In the genomic region with DNA sequence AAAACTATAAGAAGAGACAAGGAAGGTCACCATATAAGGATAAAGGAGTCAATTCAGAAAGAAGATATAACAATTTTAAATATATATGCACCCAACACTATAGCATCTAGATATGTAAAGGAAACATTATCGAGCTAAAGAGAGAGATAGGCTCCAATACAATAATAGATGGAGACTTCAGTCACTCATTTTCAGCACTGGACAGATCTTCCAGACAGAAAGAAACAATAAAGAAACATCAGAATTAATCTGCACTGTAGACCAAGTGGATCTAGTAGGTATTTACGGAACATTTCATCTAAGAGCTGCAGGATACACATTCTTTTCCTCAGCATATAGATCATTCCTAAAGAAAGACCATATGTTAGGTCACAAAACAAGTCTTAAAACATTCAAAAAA, we compare ENCODE assay signal across 36 cellular contexts.
"Had no signal": no experiment of that assay in that cellular context is flagged by ENCODE, and none has a peak within 500 bp of the region (broad histone marks: within the 10 kb centered on the region; RNA-seq: fewer than 3 reads in every experiment).

No MANE protein-coding gene starts in this region.

- H3K4me1 ChIP-seq: body of pancreas, breast epithelium had no signal

- H3K36me3 Mint-ChIP-seq: activated CD8-positive, alpha-beta memory T cell treated with anti-CD3 and anti-CD28 coated beads, Interleukin-2, amount 10 ng/mL, durations not matched to agents 7 days and 5 days; activated naive CD4-positive, alpha-beta T cell treated with anti-CD3 and anti-CD28 coated beads, Interleukin-2, amount 10 ng/mL, durations not matched to agents 7 days and 5 days; activated naive CD4-positive, alpha-beta T cell treated with anti-CD3 and anti-CD28 coated beads, Interleukin-2, amount 50 U/mL, for 24 hours; activated naive CD8-positive, alpha-beta T cell; activated naive CD8-positive, alpha-beta T cell treated with anti-CD3 and anti-CD28 coated beads, Interleukin-2, amount 10 ng/mL, durations not matched to agents 7 days and 5 days had no signal

- H3K36me3 ChIP-seq: brain microvascular endothelial cell, breast epithelium had no signal

- H3K9me3 ChIP-seq: body of pancreas had no signal

- H3K27me3 Mint-ChIP-seq: activated B cell treated with CpG ODN at 0.5 μM for 24 hours; activated CD4-positive, alpha-beta memory T cell treated with anti-CD3 and anti-CD28 coated beads, Interleukin-2, amount 10 ng/mL, durations not matched to agents 7 days and 5 days; activated CD4-positive, alpha-beta T cell treated with anti-CD3 and anti-CD28 coated beads for 36 hours; activated CD4-positive, alpha-beta T cell treated with anti-CD3 and anti-CD28 coated beads, Interleukin-2, amount 10 ng/mL, durations not matched to agents 7 days and 5 days; activated CD8-positive, alpha-beta memory T cell treated with anti-CD3 and anti-CD28 coated beads, Interleukin-2, amount 10 ng/mL, durations not matched to agents 7 days and 5 days; activated naive CD4-positive, alpha-beta T cell treated with anti-CD3 and anti-CD28 coated beads, Interleukin-2, amount 10 ng/mL, durations not matched to agents 7 days and 5 days; activated naive CD4-positive, alpha-beta T cell treated with anti-CD3 and anti-CD28 coated beads, Interleukin-2, amount 50 U/mL, for 24 hours; activated naive CD8-positive, alpha-beta T cell; activated naive CD8-positive, alpha-beta T cell treated with anti-CD3 and anti-CD28 coated beads, Interleukin-2, amount 10 ng/mL, durations not matched to agents 7 days and 5 days; activated naive CD8-positive, alpha-beta T cell treated with anti-CD3 and anti-CD28 coated beads, Interleukin-2, amount 50 U/mL, for 24 hours; activated T-cell treated with anti-CD3 and anti-CD28 coated beads, Interleukin-2, amount 50 U/mL, for 24 hours had no signal

- H3K4me1 Mint-ChIP-seq: activated B cell treated with CpG ODN at 0.5 μM for 24 hours; activated CD4-positive, alpha-beta memory T cell treated with anti-CD3 and anti-CD28 coated beads, Interleukin-2, amount 10 ng/mL, durations not matched to agents 7 days and 5 days; activated CD4-positive, alpha-beta T cell treated with anti-CD3 and anti-CD28 coated beads for 36 hours; activated CD4-positive, alpha-beta T cell treated with anti-CD3 and anti-CD28 coated beads, Interleukin-2, amount 10 ng/mL, durations not matched to agents 7 days and 5 days; activated CD8-positive, alpha-beta memory T cell treated with anti-CD3 and anti-CD28 coated beads, Interleukin-2, amount 10 ng/mL, durations not matched to agents 7 days and 5 days; activated naive CD4-positive, alpha-beta T cell treated with anti-CD3 and anti-CD28 coated beads, Interleukin-2, amount 10 ng/mL, durations not matched to agents 7 days and 5 days; activated naive CD4-positive, alpha-beta T cell treated with anti-CD3 and anti-CD28 coated beads, Interleukin-2, amount 50 U/mL, for 24 hours; activated naive CD8-positive, alpha-beta T cell treated with anti-CD3 and anti-CD28 coated beads, Interleukin-2, amount 10 ng/mL, durations not matched to agents 7 days and 5 days; activated naive CD8-positive, alpha-beta T cell treated with anti-CD3 and anti-CD28 coated beads, Interleukin-2, amount 50 U/mL, for 24 hours had no signal

- FAIRE-seq: astrocyte, TTC549 had no signal

- DNase-seq: activated B cell treated with CpG ODN at 0.5 μM for 24 hours; activated CD4-positive, alpha-beta memory T cell treated with anti-CD3 and anti-CD28 coated beads, Interleukin-2, amount 10 ng/mL, durations not matched to agents 7 days and 5 days; activated CD4-positive, alpha-beta T cell treated with anti-CD3 and anti-CD28 coated beads for 36 hours; activated CD4-positive, alpha-beta T cell treated with anti-CD3 and anti-CD28 coated beads for 48 hours; activated CD4-positive, alpha-beta T cell treated with anti-CD3 and anti-CD28 coated beads, Interleukin-2, amount 10 ng/mL, durations not matched to agents 7 days and 5 days; activated CD4-positive, alpha-beta T cell treated with anti-CD3 and anti-CD28 coated beads, Interleukin-2, amount 50 U/mL, for 48 hours; activated CD4-positive, CD25-positive, alpha-beta regulatory T cell treated with anti-CD3 and anti-CD28 coated beads, Interleukin-2, amount 50 U/mL, for 72 hours; activated CD8-positive, alpha-beta memory T cell treated with anti-CD3 and anti-CD28 coated beads for 24 hours; activated CD8-positive, alpha-beta memory T cell treated with anti-CD3 and anti-CD28 coated beads, Interleukin-2, amount 10 ng/mL, durations not matched to agents 7 days and 5 days; activated CD8-positive, alpha-beta memory T cell treated with anti-CD3 and anti-CD28 coated beads, Interleukin-2, amount 50 U/mL, for 48 hours; activated CD8-positive, alpha-beta T cell treated with anti-CD3 and anti-CD28 coated beads, Interleukin-2, amount 10 ng/mL, durations not matched to agents 7 days and 5 days; activated effector memory CD4-positive, alpha-beta T cell treated with Interleukin-2 at 50 U/mL for 16 hours; activated gamma-delta T cell; activated naive CD4-positive, alpha-beta T cell treated with anti-CD3 and anti-CD28 coated beads, Interleukin-2, amount 10 ng/mL, durations not matched to agents 7 days and 5 days; activated naive CD4-positive, alpha-beta T cell treated with Interleukin-2 at 50 U/mL for 16 hours; activated naive CD8-positive, alpha-beta T cell treated with anti-CD3 and anti-CD28 coated beads, Interleukin-2, amount 10 ng/mL, durations not matched to agents 7 days and 5 days; activated naive CD8-positive, alpha-beta T cell treated with anti-CD3 and anti-CD28 coated beads, Interleukin-2, amount 50 U/mL, for 24 hours; activated T-cell treated with anti-CD3 and anti-CD28 coated beads, Interleukin-2, amount 50 U/mL, for 24 hours; activated T-cell treated with anti-CD3 and anti-CD28 coated beads, Interleukin-2, amount 50 U/mL, for 48 hours; amniotic stem cell; aorta; body of pancreas; brain microvascular endothelial cell; central memory CD4-positive, alpha-beta T cell; T-helper 1 cell; T-helper 2 cell; T-helper 9 cell had no signal

- H3K27me3 ChIP-seq: body of pancreas, brain microvascular endothelial cell, breast epithelium had no signal

- H3K27ac ChIP-seq: body of pancreas, brain microvascular endothelial cell, breast epithelium, VCaP had no signal

- H3K27ac Mint-ChIP-seq: activated B cell treated with CpG ODN at 0.5 μM for 24 hours; activated CD4-positive, alpha-beta memory T cell treated with anti-CD3 and anti-CD28 coated beads, Interleukin-2, amount 10 ng/mL, durations not matched to agents 7 days and 5 days; activated CD4-positive, alpha-beta T cell treated with anti-CD3 and anti-CD28 coated beads for 36 hours; activated CD4-positive, alpha-beta T cell treated with anti-CD3 and anti-CD28 coated beads, Interleukin-2, amount 10 ng/mL, durations not matched to agents 7 days and 5 days; activated CD8-positive, alpha-beta memory T cell treated with anti-CD3 and anti-CD28 coated beads, Interleukin-2, amount 10 ng/mL, durations not matched to agents 7 days and 5 days; activated CD8-positive, alpha-beta T cell treated with anti-CD3 and anti-CD28 coated beads, Interleukin-2, amount 10 ng/mL, durations not matched to agents 7 days and 5 days; activated naive CD4-positive, alpha-beta T cell treated with anti-CD3 and anti-CD28 coated beads, Interleukin-2, amount 10 ng/mL, durations not matched to agents 7 days and 5 days; activated naive CD4-positive, alpha-beta T cell treated with anti-CD3 and anti-CD28 coated beads, Interleukin-2, amount 50 U/mL, for 24 hours; activated naive CD8-positive, alpha-beta T cell; activated naive CD8-positive, alpha-beta T cell treated with anti-CD3 and anti-CD28 coated beads, Interleukin-2, amount 10 ng/mL, durations not matched to agents 7 days and 5 days; activated naive CD8-positive, alpha-beta T cell treated with anti-CD3 and anti-CD28 coated beads, Interleukin-2, amount 50 U/mL, for 24 hours; activated T-cell treated with anti-CD3 and anti-CD28 coated beads, Interleukin-2, amount 50 U/mL, for 24 hours; activated T-helper 2 cell treated with anti-CD3 and anti-CD28 coated beads, Interferon-gamma antibody, Interleukin-2, Interleukin-4, amounts not matched to agents 10 μg/mL and 5 μg/mL and 100 μg/mL, durations not matched to agents 14 hours and 24 hours and 36 hours; T-helper 1 cell treated with Interleukin-12 subunit alpha and Interleukin-12 subunit beta and Interleukin-4 antibody, amounts not matched to agents 30 μg/mL and 1 μg/mL, for 36 hours; T-helper 2 cell treated with Interferon-gamma antibody and Interleukin-4, amounts not matched to agents 5 μg/mL and 100 μg/mL, for 36 hours had no signal

- H3K4me3 Mint-ChIP-seq: activated B cell treated with CpG ODN at 0.5 μM for 24 hours; activated CD4-positive, alpha-beta memory T cell treated with anti-CD3 and anti-CD28 coated beads, Interleukin-2, amount 10 ng/mL, durations not matched to agents 7 days and 5 days; activated CD4-positive, alpha-beta T cell treated with anti-CD3 and anti-CD28 coated beads for 36 hours; activated CD4-positive, alpha-beta T cell treated with anti-CD3 and anti-CD28 coated beads, Interleukin-2, amount 10 ng/mL, durations not matched to agents 7 days and 5 days; activated CD8-positive, alpha-beta memory T cell treated with anti-CD3 and anti-CD28 coated beads, Interleukin-2, amount 10 ng/mL, durations not matched to agents 7 days and 5 days; activated CD8-positive, alpha-beta T cell treated with anti-CD3 and anti-CD28 coated beads, Interleukin-2, amount 10 ng/mL, durations not matched to agents 7 days and 5 days; activated naive CD4-positive, alpha-beta T cell treated with anti-CD3 and anti-CD28 coated beads, Interleukin-2, amount 10 ng/mL, durations not matched to agents 7 days and 5 days; activated naive CD4-positive, alpha-beta T cell treated with anti-CD3 and anti-CD28 coated beads, Interleukin-2, amount 50 U/mL, for 24 hours; activated naive CD8-positive, alpha-beta T cell; activated naive CD8-positive, alpha-beta T cell treated with anti-CD3 and anti-CD28 coated beads, Interleukin-2, amount 10 ng/mL, durations not matched to agents 7 days and 5 days; activated naive CD8-positive, alpha-beta T cell treated with anti-CD3 and anti-CD28 coated beads, Interleukin-2, amount 50 U/mL, for 24 hours; activated T-cell treated with anti-CD3 and anti-CD28 coated beads, Interleukin-2, amount 50 U/mL, for 24 hours; T-helper 1 cell treated with Interleukin-12 subunit alpha and Interleukin-12 subunit beta and Interleukin-4 antibody, amounts not matched to agents 30 μg/mL and 1 μg/mL, for 36 hours; T-helper 2 cell treated with Interferon-gamma antibody and Interleukin-4, amounts not matched to agents 5 μg/mL and 100 μg/mL, for 36 hours had no signal

- H3K4me3 ChIP-seq: body of pancreas, breast epithelium had no signal
